ENCODE assay signal across 26 cellular contexts in the genomic region with DNA sequence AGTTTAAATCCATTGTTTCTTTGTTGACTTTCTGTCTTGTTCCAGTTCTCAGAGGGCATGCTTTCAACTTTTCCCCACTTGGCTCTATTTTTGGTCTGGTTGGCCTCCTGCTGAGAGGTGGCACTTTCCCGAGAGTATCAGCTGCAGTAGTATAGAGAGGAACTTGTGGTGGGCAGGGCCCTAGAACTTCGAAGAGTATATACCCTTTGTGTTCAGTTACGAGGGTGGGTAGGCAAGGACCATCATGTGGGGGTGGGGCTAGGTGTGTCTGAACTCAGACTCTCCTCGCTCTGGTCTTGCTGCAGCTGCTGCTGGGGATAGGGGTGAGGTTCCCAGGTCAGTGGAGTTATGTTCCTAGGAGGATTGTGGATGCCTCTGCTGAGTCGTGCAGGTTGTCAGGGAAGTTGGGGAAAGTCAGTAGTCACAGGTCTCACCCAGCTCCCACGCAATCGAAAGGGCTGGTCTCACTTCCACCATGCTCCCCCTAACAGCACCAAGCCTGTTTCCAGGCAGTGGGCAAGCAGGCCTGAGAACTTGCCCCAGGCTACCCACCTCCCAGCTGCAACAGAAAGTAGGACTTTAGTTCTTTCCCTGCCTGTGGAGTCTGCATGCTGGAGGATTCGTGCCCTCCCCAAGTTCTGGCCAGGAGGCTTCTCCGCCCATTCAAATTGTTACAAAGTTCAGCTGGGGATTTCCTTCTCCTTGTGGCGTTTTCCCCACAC.
DNase-seq lines count a peak whose midpoint lies in the region; ATAC-seq and TF ChIP-seq lines count a peak whose summit lies in the region.
"Had no signal": no experiment of that assay in that cellular context is flagged by ENCODE, and none has a peak within 500 bp of the region (broad histone marks: within the 10 kb centered on the region; RNA-seq: fewer than 3 reads in every experiment).

No MANE protein-coding gene starts in this region.

- intact Hi-C loops in left ventricle myocardium superior (cut with micrococcal nuclease): no loop called here
- intact Hi-C loops in Right ventricle myocardium inferior (cut with DNase I): no loop called here
- intact Hi-C loops in left colon (cut with DNase I, micrococcal nuclease): no loop called here
- intact Hi-C loops in transverse colon (cut with DNase I; ENCODE audit: low total_unique reads): no loop called here

- no peak overlapping the region for H3K4me3 ChIP-seq in transverse colon

- no peaks in the 10 kb centered on the region for H3K4me1 ChIP-seq in transverse colon
- H3K4me1 ChIP-seq: BE2C had no signal

- in situ Hi-C loops in transverse colon (cut with MboI; ENCODE audit: low pct_ligation_motif_present in 1 of 4, low pct_unique_long_range_greater_than_20kb in 1 of 4, low sequenced_read_pairs in 3 of 4): no loop called here

- DNase-seq in left ventricle myocardium superior: no peak
- DNase-seq in Right ventricle myocardium inferior (ENCODE audit: missing footprints): no peak
- peak; percentile 69 for DNase-seq in UCSD-AML1 (lab: John Stamatoyannopoulos, UW; ENCODE audit: unreplicated experiment)
- peak in 1 of 2 donors; percentile 6 for DNase-seq in left colon
- peak; percentile 9 for DNase-seq in transverse colon
- DNase-seq in NCI-H524 (lab: John Stamatoyannopoulos, UW): no peak
- DNase-seq in NCI-H2171 treated with DMSO at 0.1 percent for 48 hours (lab: John Stamatoyannopoulos, UW): no peak
- DNase-seq: BE2C; CD4-positive, CD25-positive, alpha-beta regulatory T cell; IMR-90; MV-4-11; NCI-H1105; NCI-H146; NCI-H1930; NCI-H2107; NCI-H446; NCI-H526; NCI-H82; NK-92 treated with Interleukin-12 subunit alpha and Interleukin-12 subunit beta, amount 100 ng/mL, for 24 hours; SHP77 treated with DMSO at 0.1 percent for 48 hours; T-helper 1 cell had no signal

- TF ChIP-seq POLR2A in transverse colon (IDR thresholded peaks at IDR 0.05): no peak

- no peaks in the 10 kb centered on the region for H3K27me3 ChIP-seq in transverse colon
- H3K27me3 ChIP-seq: BE2C had no signal

- no peak for TF ChIP-seq CTCF in transverse colon (IDR thresholded peaks at IDR 0.05)

- H3K27ac ChIP-seq in transverse colon: no peak overlapping the region
- H3K27ac ChIP-seq: 22Rv1, KMS-11, RWPE1 had no signal

- no peaks in the 10 kb centered on the region for H3K36me3 ChIP-seq in transverse colon
- H3K36me3 ChIP-seq: BE2C had no signal

- no peaks in the 10 kb centered on the region for H3K9me3 ChIP-seq in transverse colon
- H3K9me3 ChIP-seq: BE2C had no signal

- ATAC-seq in left ventricle myocardium superior (peak; percentile 29), Right ventricle myocardium inferior (no peak), left colon (peak; percentile 33), HG03571 (IDR thresholded peaks at IDR 0.05; ENCODE audit: unreplicated experiment) (no peak)
- ATAC-seq: HCT116 had no signal

- no peak for TF ChIP-seq EP300 in transverse colon (IDR thresholded peaks at IDR 0.05; ENCODE audit: low read depth)

- 60% methylated on average over 10 of the region's 10 CpGs; no CpG with 5 or more reads in 1 of the 2 donors for WGBS in transverse colon (ENCODE audit: low coverage in 1 of 2), 2 donors

Comparison
In these comparisons a context has a peak if more than half of its experiments do, and no peak if none do; other contexts are left out.
1. ATAC-seq: peak in left ventricle myocardium superior (single experiment) and left colon (single experiment); none in Right ventricle myocardium inferior (single experiment) and HG03571 (single experiment).
2. DNase-seq: peak in UCSD-AML1 (single experiment) and transverse colon (single experiment); none in left ventricle myocardium superior (single experiment), Right ventricle myocardium inferior (single experiment), NCI-H524 (0 of 2) and NCI-H2171 treated with DMSO at 0.1 percent for 48 hours (single experiment).